ENCODE assay signal across 8 cellular contexts in genomic region chrX:149504915-149505651, GRCh38. TPM values are rescaled to one million over a fixed set of nuclear protein-coding genes. Genes with fewer than 3 reads are reported as not detected.
DNase-seq lines count a peak whose midpoint lies in the region; ATAC-seq, FAIRE-seq and TF ChIP-seq lines count a peak whose summit lies in the region.

IDS (minus strand) TSS chrX:149505306; CDS start chrX:149505137, 169 bp downstream.

- H3K4me3 ChIP-seq in Caco-2 (ENCODE audit: low read depth, low read length) = peak within 1 kb of the TSS; percentile 39
- peak within 1 kb of the TSS; percentile 53 for H3K4me3 ChIP-seq in NT2/D1 (ENCODE audit: insufficient read length, low read depth)
- H3K4me3 ChIP-seq in endocrine pancreas (ENCODE audit: control insufficient read depth, insufficient read depth, low read length) = peak within 1 kb of the TSS; percentile 77

- no TSS peak for BruUV-seq in Caco-2 (replicated peaks; lab: Mats Ljungman, UMichigan)

- no peak for FAIRE-seq in HTR-8/SVneo (lab: Jason Lieb, UNC)

- POLR2A ChIA-PET in Caco-2 (lab: Charles Lee) = interaction anchor here (0.5 to 0.7 kb wide), 3 partner anchors 10 to 35 kb away, joined by 4 to 7 read pairs (median 5); partner anchors contain the start of gene EOLA1

- H3K27me3 ChIP-seq in Caco-2 (replicated peaks; ENCODE audit: control insufficient read depth, insufficient read depth, low read length) (no peaks in the 10 kb centered on the region), NT2/D1 (ENCODE audit: insufficient read depth, insufficient read length) (no peaks in the 10 kb centered on the region), endocrine pancreas (ENCODE audit: control insufficient read depth, insufficient read depth, low read length) (no peaks in the 10 kb centered on the region)

- ATAC-seq in GM21367 (IDR thresholded peaks at IDR 0.05; ENCODE audit: unreplicated experiment) = peak; percentile 69
- peak; percentile 71 for ATAC-seq in activated CD8-positive, alpha-beta memory T cell treated with anti-CD3 and anti-CD28 coated beads, Interleukin-2, amount 10 ng/mL, durations not matched to agents 7 days and 5 days

- H3K27ac Mint-ChIP-seq in Caco-2 (ENCODE audit: unreplicated experiment) = peak within 1 kb of the TSS; percentile 21
- peak within 1 kb of the TSS; percentile 99 for H3K27ac Mint-ChIP-seq in activated CD8-positive, alpha-beta memory T cell treated with anti-CD3 and anti-CD28 coated beads, Interleukin-2, amount 10 ng/mL, durations not matched to agents 7 days and 5 days

- H3K9ac ChIP-seq in NT2/D1 (ENCODE audit: insufficient read length, low read depth) = peak within 1 kb of the TSS; percentile 72
- peak within 1 kb of the TSS; percentile 68 for H3K9ac ChIP-seq in endocrine pancreas (ENCODE audit: control insufficient read depth, insufficient read depth, low read length)

- H3K9me3 Mint-ChIP-seq in Caco-2 (ENCODE audit: unreplicated experiment) = no peaks in the 10 kb centered on the region
- no peaks in the 10 kb centered on the region for H3K9me3 Mint-ChIP-seq in activated CD8-positive, alpha-beta memory T cell treated with anti-CD3 and anti-CD28 coated beads, Interleukin-2, amount 10 ng/mL, durations not matched to agents 7 days and 5 days (ENCODE audit: low read depth)

- H3K4me1 Mint-ChIP-seq in Caco-2 (ENCODE audit: low read depth, unreplicated experiment) = peaks cover 7% of the 10 kb centered on the region
- peaks cover 39% of the 10 kb centered on the region for H3K4me1 Mint-ChIP-seq in activated CD8-positive, alpha-beta memory T cell treated with anti-CD3 and anti-CD28 coated beads, Interleukin-2, amount 10 ng/mL, durations not matched to agents 7 days and 5 days

- CTCF ChIA-PET in Caco-2 (lab: Charles Lee) = interaction anchor here (0.6 to 1.3 kb wide), 2 partner anchors 35 to 376 kb away, joined by 3 to 7 read pairs; partner anchors contain the start of gene EOLA1
- CTCF ChIA-PET in activated CD8-positive, alpha-beta memory T cell treated with anti-CD3 and anti-CD28 coated beads, Interleukin-2, amount 10 ng/mL, durations not matched to agents 7 days and 5 days (lab: Charles Lee) = interaction anchor here (1.2 to 3.1 kb wide), 5 partner anchors 8 to 36 kb away, joined by 3 to 11 read pairs (median 4); partner anchors contain the start of gene EOLA1

- H3K36me3 ChIP-seq in Caco-2 (ENCODE audit: control insufficient read depth, insufficient read depth, low read length) (no peaks in the 10 kb centered on the region), NT2/D1 (ENCODE audit: insufficient read depth, insufficient read length, low read length) (peaks cover 22% of the 10 kb centered on the region), endocrine pancreas (ENCODE audit: control insufficient read depth, insufficient read depth, low read length) (peaks cover 5% of the 10 kb centered on the region)

- no peaks in the 10 kb centered on the region for H3K9me3 ChIP-seq in Caco-2
- H3K9me3 ChIP-seq in NT2/D1 (ENCODE audit: insufficient read depth, low read length) = no peaks in the 10 kb centered on the region
- H3K9me3 ChIP-seq in endocrine pancreas (ENCODE audit: control insufficient read depth, low read length) = no peaks in the 10 kb centered on the region

- DNase-seq in Caco-2 = peak; percentile 87 to 88
- peak; percentile 51 for DNase-seq in HTR-8/SVneo (ENCODE audit: insufficient read length, low spot score)
- peak; percentile 64 for DNase-seq in NT2/D1 (ENCODE audit: low read depth, low spot score)
- peak; percentile 93 for DNase-seq in activated CD8-positive, alpha-beta memory T cell treated with anti-CD3 and anti-CD28 coated beads, Interleukin-2, amount 10 ng/mL, durations not matched to agents 7 days and 5 days
- peak; percentile 94 for DNase-seq in mesenteric fat pad (ENCODE audit: low spot score)
- peak; percentile 68 for DNase-seq in stimulated activated CD8-positive, alpha-beta memory T cell treated with anti-CD3 and anti-CD28 coated beads, Interleukin-15, amount 100 ng/mL, for 1 hour (ENCODE audit: low read depth)

- H3K27me3 Mint-ChIP-seq in Caco-2 (ENCODE audit: insufficient read depth, unreplicated experiment) = no peaks in the 10 kb centered on the region
- no peaks in the 10 kb centered on the region for H3K27me3 Mint-ChIP-seq in activated CD8-positive, alpha-beta memory T cell treated with anti-CD3 and anti-CD28 coated beads, Interleukin-2, amount 10 ng/mL, durations not matched to agents 7 days and 5 days

- peak within 1 kb of the TSS; percentile 88 for H3K4me3 Mint-ChIP-seq in Caco-2 (ENCODE audit: unreplicated experiment)
- H3K4me3 Mint-ChIP-seq in activated CD8-positive, alpha-beta memory T cell treated with anti-CD3 and anti-CD28 coated beads, Interleukin-2, amount 10 ng/mL, durations not matched to agents 7 days and 5 days = peak within 1 kb of the TSS; percentile 100

- no peaks in the 10 kb centered on the region; the same call in 1 of the 2 replicates for H3K4me1 ChIP-seq in Caco-2
- H3K4me1 ChIP-seq in NT2/D1 (ENCODE audit: insufficient read depth, insufficient read length) = no peaks in the 10 kb centered on the region
- peaks cover 4% of the 10 kb centered on the region for H3K4me1 ChIP-seq in endocrine pancreas (ENCODE audit: control insufficient read depth, insufficient read depth, low read length)

- TF ChIP-seq CTCF in Caco-2 (IDR thresholded peaks at IDR 0.05; ENCODE audit: insufficient read depth in 1 of 2, low read depth in 1 of 2, low read length in 1 of 2, severe bottlenecking in 1 of 2, unreplicated experiment in 1 of 2) = peak in 1 of 2 experiments; percentile 6

- peaks cover 16% of the 10 kb centered on the region for H3K36me3 Mint-ChIP-seq in Caco-2 (ENCODE audit: insufficient read depth, unreplicated experiment)
- H3K36me3 Mint-ChIP-seq in activated CD8-positive, alpha-beta memory T cell treated with anti-CD3 and anti-CD28 coated beads, Interleukin-2, amount 10 ng/mL, durations not matched to agents 7 days and 5 days = peaks cover 23% of the 10 kb centered on the region

- intact Hi-C loops in Caco-2 (cut with micrococcal nuclease; ENCODE audit: unreplicated experiment) = no loop called here

RNA-seq across cellular contexts. Expression of gene IDS, which starts in this region (rescaled TPM):
- 35.1 and 37.8 TPM in 2 replicates for total RNA-seq in Caco-2 (2022)
- total RNA-seq in activated CD8-positive, alpha-beta memory T cell treated with anti-CD3 and anti-CD28 coated beads, Interleukin-2, amount 10 ng/mL, durations not matched to agents 7 days and 5 days = 100 to 1,000 TPM in 1 of 2 experiments, 10 to 100 TPM in 1; 99.6 to 106 TPM
- total RNA-seq in mesenteric fat pad = 63.8 TPM

Comparison
In these comparisons a context has a peak if more than half of its experiments do, and no peak if none do; other contexts are left out.
1. Peak in every context shown above with its lines: DNase-seq, ATAC-seq and H3K4me3 ChIP-seq.